10 cellular contexts compared by ENCODE assay signal in the genomic region with DNA sequence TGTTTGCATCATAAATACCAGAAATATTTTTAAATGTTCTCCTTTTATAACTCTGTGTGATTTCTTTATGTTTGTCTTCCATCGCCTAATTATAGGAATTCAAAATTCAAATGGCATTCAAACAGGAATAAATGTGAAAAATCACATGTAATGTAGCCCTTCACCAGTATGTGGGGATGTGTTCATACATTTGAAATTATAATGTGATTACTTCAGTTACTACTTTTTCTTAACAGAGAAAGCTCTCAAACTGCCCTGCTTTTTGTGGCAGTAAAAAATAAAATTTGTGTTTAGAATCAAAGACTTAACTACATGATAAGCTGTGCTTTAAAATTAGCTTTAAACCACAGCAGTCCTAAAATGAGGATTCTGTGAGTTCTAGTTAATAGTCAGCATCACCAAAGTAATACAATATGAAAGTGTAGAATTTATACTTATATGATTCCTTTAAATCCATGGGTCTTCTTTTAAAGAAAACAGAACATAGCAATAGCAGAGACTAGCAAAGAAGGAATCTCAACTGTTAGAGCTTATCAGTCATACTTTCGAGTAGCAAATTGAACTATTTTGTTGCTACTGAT. TPM values are rescaled to one million over a fixed set of nuclear protein-coding genes. Genes with fewer than 3 reads are reported as not detected.
DNase-seq lines count a peak whose midpoint lies in the region; ATAC-seq, FAIRE-seq and TF ChIP-seq lines count a peak whose summit lies in the region.
"Had no signal": no experiment of that assay in that cellular context is flagged by ENCODE, and none has a peak within 500 bp of the region (broad histone marks: within the 10 kb centered on the region; RNA-seq: fewer than 3 reads in every experiment).

No MANE protein-coding gene starts in this region.

- 51 to 58% methylated on average over 2 of the region's 2 CpGs for WGBS in pancreas, 2 donors

- peak; percentile 62 for DNase-seq in EH (ENCODE audit: low read depth)
- DNase-seq in NCI-H226, result peak; percentile 31
- no peak for DNase-seq in pancreas
- no peak for DNase-seq in iPS-NIHi11 (ENCODE audit: low spot score)
- DNase-seq in NCI-H446 treated with DMSO at 0.1 percent for 48 hours (lab: John Stamatoyannopoulos, UW), result no peak
- no peak for DNase-seq in activated CD4-positive, alpha-beta T cell treated with anti-CD3 and anti-CD28 coated beads for 4 hours
- no peak for DNase-seq in colonic mucosa
- DNase-seq: natural killer cell had no signal

- H3K4me3 ChIP-seq in pancreas, result no peak overlapping the region
- no peak overlapping the region for H3K4me3 ChIP-seq in colonic mucosa

- ATAC-seq in pancreas, result peak in 3 of 4 donors; percentile 62 to 71 (median 63)
- ATAC-seq: natural killer cell had no signal

- TF ChIP-seq CTCF in pancreas (IDR thresholded peaks at IDR 0.05) (peak in 1 of 4 donors; percentile 19), colonic mucosa (IDR thresholded peaks at IDR 0.05) (no peak)

- no peaks in the 10 kb centered on the region for H3K9me3 ChIP-seq in pancreas
- no peaks in the 10 kb centered on the region for H3K9me3 ChIP-seq in colonic mucosa

- no peak overlapping the region for H3K9ac ChIP-seq in colonic mucosa (ENCODE audit: low read depth in 2 of 2, low read length in 2 of 2)

- H3K36me3 ChIP-seq in pancreas (no peaks in the 10 kb centered on the region), colonic mucosa (no peaks in the 10 kb centered on the region)

- intact Hi-C loops in pancreas (cut with DNase I) (loop anchor here in 1 of 3 donors (5.0 kb wide), 1 partner anchor 74 kb away; no protein-coding TSS in a partner anchor), colonic mucosa (cut with DNase I) (no loop called here)

- H3K27ac ChIP-seq in pancreas, result no peak overlapping the region
- H3K27ac ChIP-seq in colonic mucosa, result no peak overlapping the region
- H3K27ac ChIP-seq: HL-60 had no signal

- H3K4me1 ChIP-seq in pancreas (peaks cover 0 to 4% (median 0%) of the 10 kb centered on the region in 3 donors), colonic mucosa (no peaks in the 10 kb centered on the region)

- FAIRE-seq in endometrium (lab: Jason Lieb, UNC), result peak; percentile 82
- FAIRE-seq in pancreas (lab: Jason Lieb, UNC), result peak; percentile 80

- H3K27me3 ChIP-seq in pancreas, result no peaks in the 10 kb centered on the region
- no peaks in the 10 kb centered on the region for H3K27me3 ChIP-seq in colonic mucosa

RNA-seq across cellular contexts. Expression of gene HERC4, which starts 7.8 kb away (rescaled TPM):
- total RNA-seq in pancreas, result 10 to 100 TPM; 11.2 to 30.7 (median 16.7) TPM
- 10 to 100 TPM; 11.9 to 12.8 TPM for polyA plus RNA-seq in pancreas
- 10 to 100 TPM; 35.3 to 51.5 TPM for total RNA-seq in colonic mucosa

RNA-seq across cellular contexts. Expression of gene MYPN, which starts 26.4 kb away (rescaled TPM):
- total RNA-seq in pancreas (under 1 TPM; 0.16 to 0.83 (median 0.41) TPM), colonic mucosa (under 1 TPM; 0.07 to 0.27 TPM)
- under 1 TPM; 0.16 to 0.19 TPM for polyA plus RNA-seq in pancreas
- total RNA-seq: natural killer cell had no signal

Comparison
In these comparisons a context has a peak if more than half of its experiments do, and no peak if none do; other contexts are left out.
1. DNase-seq: peak in EH (single experiment) and NCI-H226 (single experiment); none in pancreas (0 of 6), iPS-NIHi11 (single experiment), NCI-H446 treated with DMSO at 0.1 percent for 48 hours (single experiment), activated CD4-positive, alpha-beta T cell treated with anti-CD3 and anti-CD28 coated beads for 4 hours (0 of 2) and colonic mucosa (single experiment).